In the genomic region with DNA sequence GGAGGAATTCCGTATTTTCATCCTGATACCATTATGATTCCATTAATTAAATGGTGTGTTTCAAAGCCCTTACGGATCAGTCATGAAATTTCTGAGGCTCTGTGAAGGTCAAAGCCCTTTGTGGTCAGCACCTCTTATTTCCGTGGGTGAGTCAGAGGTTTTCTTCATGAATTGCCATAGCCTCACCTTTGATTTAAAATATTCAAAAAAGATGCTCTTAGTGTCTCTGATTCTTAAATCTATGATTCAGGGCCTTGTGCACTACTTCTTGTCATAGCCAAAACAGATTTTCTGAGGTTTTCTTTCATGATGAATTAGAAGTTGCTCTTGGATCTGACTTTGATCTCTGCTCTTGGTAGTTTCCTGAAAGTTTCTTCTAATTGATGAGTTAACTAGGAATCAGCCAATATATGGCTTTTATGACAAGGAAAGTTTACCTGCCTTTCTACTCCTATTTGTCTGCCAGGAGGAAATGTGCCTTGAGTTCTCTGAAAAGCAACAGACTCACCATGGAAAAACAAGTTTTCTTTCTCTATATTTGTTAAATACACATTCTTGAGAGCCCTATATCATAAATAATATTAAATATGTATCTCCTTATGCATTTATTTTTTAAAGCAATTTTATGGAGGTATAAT, we compare ENCODE assay signal across 1 cellular context.
TF ChIP-seq lines count a peak whose summit lies in the region.

No MANE protein-coding gene starts in this region.

TF ChIP-seq in HepG2, 621 proteins besides CTCF, POLR2A, EP300 and RAD21 (continued from another document):
- TF ChIP-seq, protein P1, sequence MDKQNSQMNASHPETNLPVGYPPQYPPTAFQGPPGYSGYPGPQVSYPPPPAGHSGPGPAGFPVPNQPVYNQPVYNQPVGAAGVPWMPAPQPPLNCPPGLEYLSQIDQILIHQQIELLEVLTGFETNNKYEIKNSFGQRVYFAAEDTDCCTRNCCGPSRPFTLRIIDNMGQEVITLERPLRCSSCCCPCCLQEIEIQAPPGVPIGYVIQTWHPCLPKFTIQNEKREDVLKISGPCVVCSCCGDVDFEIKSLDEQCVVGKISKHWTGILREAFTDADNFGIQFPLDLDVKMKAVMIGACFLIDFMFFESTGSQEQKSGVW (CRISPR knock-in tag; IDR thresholded peaks at IDR 0.05; ENCODE audit: borderline replicate concordance) = no peak
- no peak for TF ChIP-seq ZNF616 (CRISPR knock-in tag; IDR thresholded peaks at IDR 0.05; ENCODE audit: low read depth)
- TF ChIP-seq, protein P2, sequence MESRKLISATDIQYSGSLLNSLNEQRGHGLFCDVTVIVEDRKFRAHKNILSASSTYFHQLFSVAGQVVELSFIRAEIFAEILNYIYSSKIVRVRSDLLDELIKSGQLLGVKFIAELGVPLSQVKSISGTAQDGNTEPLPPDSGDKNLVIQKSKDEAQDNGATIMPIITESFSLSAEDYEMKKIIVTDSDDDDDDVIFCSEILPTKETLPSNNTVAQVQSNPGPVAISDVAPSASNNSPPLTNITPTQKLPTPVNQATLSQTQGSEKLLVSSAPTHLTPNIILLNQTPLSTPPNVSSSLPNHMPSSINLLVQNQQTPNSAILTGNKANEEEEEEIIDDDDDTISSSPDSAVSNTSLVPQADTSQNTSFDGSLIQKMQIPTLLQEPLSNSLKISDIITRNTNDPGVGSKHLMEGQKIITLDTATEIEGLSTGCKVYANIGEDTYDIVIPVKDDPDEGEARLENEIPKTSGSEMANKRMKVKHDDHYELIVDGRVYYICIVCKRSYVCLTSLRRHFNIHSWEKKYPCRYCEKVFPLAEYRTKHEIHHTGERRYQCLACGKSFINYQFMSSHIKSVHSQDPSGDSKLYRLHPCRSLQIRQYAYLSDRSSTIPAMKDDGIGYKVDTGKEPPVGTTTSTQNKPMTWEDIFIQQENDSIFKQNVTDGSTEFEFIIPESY (CRISPR knock-in tag; IDR thresholded peaks at IDR 0.05) = no peak
- TF ChIP-seq ZMAT3 (CRISPR knock-in tag; conservative IDR thresholded peaks at IDR 0.05) = no peak
- TF ChIP-seq ELF4 (CRISPR knock-in tag; IDR thresholded peaks at IDR 0.05; ENCODE audit: borderline replicate concordance) = no peak
- TF ChIP-seq HDAC2 (CRISPR knock-in tag; IDR thresholded peaks at IDR 0.05) = no peak
- TF ChIP-seq SRF (IDR thresholded peaks at IDR 0.05; ENCODE audit: low read depth, low read length) = no peak
